Comparison of ENCODE assay signal across 1 cellular context in genomic region chr2:138777996-138778395, GRCh38.
TF ChIP-seq lines count a peak whose summit lies in the region.

No MANE protein-coding gene starts in this region.

TF ChIP-seq in SK-N-SH, 30 proteins besides CTCF, POLR2A, EP300 and RAD21 (continued from another document):
- TF ChIP-seq IRF3 (IDR thresholded peaks at IDR 0.05; ENCODE audit: low read depth, low read length) (no peak), USF2 (IDR thresholded peaks at IDR 0.05; ENCODE audit: borderline replicate concordance, low read depth, low read length) (no peak)
